Comparison of ENCODE assay signal across 1 cellular context in the genomic region with DNA sequence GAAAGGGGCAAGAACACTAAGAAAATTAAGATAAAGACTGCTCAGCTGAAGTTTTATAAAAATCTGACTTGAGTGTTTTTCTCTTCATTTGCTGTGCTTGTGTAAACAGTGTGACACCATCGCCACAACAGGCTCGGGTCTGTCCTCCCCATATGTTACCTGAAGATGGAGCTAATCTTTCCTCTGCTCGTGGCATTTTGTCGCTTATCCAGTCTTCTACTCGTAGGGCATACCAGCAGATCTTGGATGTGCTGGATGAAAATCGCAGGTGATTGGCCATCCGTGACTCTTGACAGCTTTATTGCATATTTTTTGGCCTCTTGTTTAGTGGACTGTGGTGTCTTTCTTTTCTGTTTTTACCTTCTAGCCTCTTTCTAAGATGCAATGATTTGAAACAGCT.
TF ChIP-seq lines count a peak whose summit lies in the region.

No MANE protein-coding gene starts in this region.

TF ChIP-seq in IMR-90, 13 proteins besides CTCF, POLR2A, EP300 and RAD21:
- TF ChIP-seq CEBPB (IDR thresholded peaks at IDR 0.05; ENCODE audit: low read depth, low read length) (no peak), SMC3 (IDR thresholded peaks at IDR 0.05; ENCODE audit: low read depth, low read length) (no peak), RCOR1 (IDR thresholded peaks at IDR 0.05; ENCODE audit: insufficient replicate concordance, low read length) (no peak), NFE2L2 (IDR thresholded peaks at IDR 0.05; ENCODE audit: low read depth, low read length) (no peak), MAFK (IDR thresholded peaks at IDR 0.05; ENCODE audit: low read depth, low read length) (no peak)
- TF ChIP-seq, protein P1, sequence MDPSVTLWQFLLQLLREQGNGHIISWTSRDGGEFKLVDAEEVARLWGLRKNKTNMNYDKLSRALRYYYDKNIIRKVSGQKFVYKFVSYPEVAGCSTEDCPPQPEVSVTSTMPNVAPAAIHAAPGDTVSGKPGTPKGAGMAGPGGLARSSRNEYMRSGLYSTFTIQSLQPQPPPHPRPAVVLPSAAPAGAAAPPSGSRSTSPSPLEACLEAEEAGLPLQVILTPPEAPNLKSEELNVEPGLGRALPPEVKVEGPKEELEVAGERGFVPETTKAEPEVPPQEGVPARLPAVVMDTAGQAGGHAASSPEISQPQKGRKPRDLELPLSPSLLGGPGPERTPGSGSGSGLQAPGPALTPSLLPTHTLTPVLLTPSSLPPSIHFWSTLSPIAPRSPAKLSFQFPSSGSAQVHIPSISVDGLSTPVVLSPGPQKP (IDR thresholded peaks at IDR 0.05; ENCODE audit: borderline replicate concordance, low read depth, low read length): no peak
